1 cellular context compared by ENCODE assay signal in genomic region chr19:16382775-16383543, GRCh38.
TF ChIP-seq lines count a peak whose summit lies in the region.

No MANE protein-coding gene starts in this region.

TF ChIP-seq in HepG2, 621 proteins besides CTCF, POLR2A, EP300 and RAD21 (continued from another document and continues in another):
- TF ChIP-seq ZNF607 (CRISPR knock-in tag; IDR thresholded peaks at IDR 0.05; ENCODE audit: borderline replicate concordance) (no peak), BRF2 (CRISPR knock-in tag; IDR thresholded peaks at IDR 0.05) (no peak), GPBP1L1 (CRISPR knock-in tag; IDR thresholded peaks at IDR 0.05) (no peak), ZBTB38 (CRISPR knock-in tag; IDR thresholded peaks at IDR 0.05) (peak; percentile 71; the same call in 1 of the 2 replicates), ZNF513 (CRISPR knock-in tag; conservative IDR thresholded peaks at IDR 0.05) (no peak), ZNF550 (CRISPR knock-in tag; IDR thresholded peaks at IDR 0.05; ENCODE audit: borderline replicate concordance) (no peak), STAG1 (CRISPR knock-in tag; IDR thresholded peaks at IDR 0.05) (peak; percentile 87), TEAD3 (CRISPR knock-in tag; optimal IDR thresholded peaks at IDR 0.05; ENCODE audit: borderline replicate concordance) (no peak), HNF1A (IDR thresholded peaks at IDR 0.05; ENCODE audit: low read depth) (no peak), HNF1A (CRISPR knock-in tag; IDR thresholded peaks at IDR 0.05; ENCODE audit: borderline replicate concordance) (no peak), LRRFIP1 (CRISPR knock-in tag; conservative IDR thresholded peaks at IDR 0.05) (no peak), NFE2L1 (CRISPR knock-in tag; IDR thresholded peaks at IDR 0.05; ENCODE audit: borderline replicate concordance) (no peak), ZBTB33 (CRISPR knock-in tag; IDR thresholded peaks at IDR 0.05) (peak; percentile 71), ZNF672 (CRISPR knock-in tag; IDR thresholded peaks at IDR 0.05) (no peak), ZNF264 (CRISPR knock-in tag; IDR thresholded peaks at IDR 0.05) (no peak), FOXK2 (IDR thresholded peaks at IDR 0.05) (no peak), ZNF142 (CRISPR knock-in tag; IDR thresholded peaks at IDR 0.05) (no peak), FOXM1 (CRISPR knock-in tag; IDR thresholded peaks at IDR 0.05) (no peak), RFX5 (IDR thresholded peaks at IDR 0.05; ENCODE audit: low read depth, low read length) (no peak), MTERF4 (CRISPR knock-in tag; IDR thresholded peaks at IDR 0.05) (no peak), TFDP2 (CRISPR knock-in tag; IDR thresholded peaks at IDR 0.05) (0 out of 2 replicates have a peak, but pooled peaks have one; percentile 21), POLR2AphosphoS5 (IDR thresholded peaks at IDR 0.05; ENCODE audit: low read depth, low read length) (no peak), CHD4 (IDR thresholded peaks at IDR 0.05; ENCODE audit: borderline replicate concordance, low read length) (no peak), PAX8 (CRISPR knock-in tag; IDR thresholded peaks at IDR 0.05; ENCODE audit: borderline replicate concordance) (no peak), XRCC5 (optimal IDR thresholded peaks at IDR 0.05; ENCODE audit: low read length) (peak; percentile 40), ZBTB49 (CRISPR knock-in tag; IDR thresholded peaks at IDR 0.05; ENCODE audit: borderline replicate concordance) (no peak), ARNTL (CRISPR knock-in tag; IDR thresholded peaks at IDR 0.05) (no peak)
